In the genomic region with DNA sequence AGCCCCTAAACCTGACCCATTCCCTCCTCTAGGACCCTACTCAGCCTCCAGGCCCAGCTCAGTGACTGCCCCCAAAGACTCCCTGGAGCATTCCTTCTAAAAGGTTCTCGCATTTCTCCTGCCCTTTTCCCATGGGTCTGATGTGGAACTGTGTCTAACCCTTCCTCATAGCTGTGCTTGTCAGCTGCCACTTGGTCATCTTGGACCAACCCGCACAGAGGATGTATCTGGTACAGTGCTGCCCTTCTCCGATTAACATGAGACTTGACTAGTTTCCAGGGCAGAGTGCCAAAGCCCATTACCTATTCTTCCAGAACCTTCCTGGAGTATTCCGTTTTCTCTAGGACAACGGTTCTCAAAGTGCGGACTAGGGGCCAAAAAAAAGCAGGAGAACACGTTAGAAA, we compare ENCODE assay signal across 8 cellular contexts. TPM values are rescaled to one million over a fixed set of nuclear protein-coding genes. Genes with fewer than 3 reads are reported as not detected.
DNase-seq lines count a peak whose midpoint lies in the region; ATAC-seq and TF ChIP-seq lines count a peak whose summit lies in the region.

No MANE protein-coding gene starts in this region.

- H3K9me3 ChIP-seq in BLaER1 (peaks cover 14% of the 10 kb centered on the region), adipocyte (ENCODE audit: control insufficient read depth, low read length) (no peaks in the 10 kb centered on the region), iPS-18a (ENCODE audit: control insufficient read depth, low read depth, low read length) (no peaks in the 10 kb centered on the region), spleen (peaks cover 0 to 7% (median 0%) of the 10 kb centered on the region in 8 donors)

- peak overlapping the region; percentile 88 for H3K4me2 ChIP-seq in BLaER1

- H3K27me3 ChIP-seq in BLaER1: no peaks in the 10 kb centered on the region
- H3K27me3 ChIP-seq in adipocyte (replicated peaks; ENCODE audit: control insufficient read depth, insufficient read depth, low read length): no peaks in the 10 kb centered on the region
- no peaks in the 10 kb centered on the region for H3K27me3 ChIP-seq in iPS-18a (ENCODE audit: control insufficient read depth, insufficient read depth, low read length)
- no peaks in the 10 kb centered on the region for H3K27me3 ChIP-seq in spleen (replicated peaks in 1 of 7)

- H4K20me1 ChIP-seq in BLaER1: no peaks in the 10 kb centered on the region

- peak overlapping the region; percentile 88 for H3K4me3 ChIP-seq in BLaER1
- H3K4me3 ChIP-seq in adipocyte (ENCODE audit: low read length): peak overlapping the region; percentile 86
- H3K4me3 ChIP-seq in iPS-18a (ENCODE audit: low read length): peak overlapping the region; percentile 87
- peak overlapping the region; percentile 52 to 87 (median 74) for H3K4me3 ChIP-seq in spleen

- ATAC-seq in HG02885 (IDR thresholded peaks at IDR 0.05; ENCODE audit: poor library complexity, unreplicated experiment) (peak; percentile 8), GM18517 (IDR thresholded peaks at IDR 0.05; ENCODE audit: unreplicated experiment) (no peak), HG03521 (IDR thresholded peaks at IDR 0.05; ENCODE audit: unreplicated experiment) (no peak)

- 0 out of 2 replicates have a peak, but pooled peaks cover 4% of the 10 kb centered on the region for H3K36me3 ChIP-seq in BLaER1
- no peaks in the 10 kb centered on the region for H3K36me3 ChIP-seq in adipocyte (ENCODE audit: control insufficient read depth, insufficient read depth, low read length, severe bottlenecking)
- H3K36me3 ChIP-seq in iPS-18a (ENCODE audit: control insufficient read depth, low read depth, low read length): no peaks in the 10 kb centered on the region
- no peaks in the 10 kb centered on the region for H3K36me3 ChIP-seq in spleen

- H3K9ac ChIP-seq in BLaER1 (peak overlapping the region; percentile 93), adipocyte (ENCODE audit: low read length) (peak overlapping the region; percentile 97), iPS-18a (ENCODE audit: low read length) (peak overlapping the region; percentile 67)

- no peak for DNase-seq in adipocyte (ENCODE audit: low read depth)
- DNase-seq in spleen: no peak
- DNase-seq in germinal center (ENCODE audit: low spot score): no peak

- intact Hi-C loops in spleen (cut with DNase I; ENCODE audit: low total_unique reads): loop anchor here (10.0 kb wide), 1 partner anchor 277 kb away; no protein-coding TSS in a partner anchor

- H3K4me1 ChIP-seq in BLaER1 (peaks cover 21% of the 10 kb centered on the region), adipocyte (ENCODE audit: control insufficient read depth, insufficient read depth, low read length) (peaks cover 23% of the 10 kb centered on the region), iPS-18a (ENCODE audit: control insufficient read depth, low read depth, low read length) (peaks cover 22% of the 10 kb centered on the region), spleen (peaks cover 3 to 49% (median 33%) of the 10 kb centered on the region in 6 donors)

- TF ChIP-seq POLR2A in spleen (IDR thresholded peaks at IDR 0.05): no peak

- no peak for TF ChIP-seq CTCF in spleen (IDR thresholded peaks at IDR 0.05 in 8 of 11, conservative IDR thresholded peaks at IDR 0.05 in 3 of 11)

- H3K27ac ChIP-seq in BLaER1: peak overlapping the region; percentile 91
- peak overlapping the region; percentile 64 for H3K27ac ChIP-seq in iPS-18a (ENCODE audit: low read length)
- peak overlapping the region; percentile 84 to 99 (median 96) for H3K27ac ChIP-seq in spleen

- 56 to 82% (median 72%) methylated on average over 7 of the region's 7 CpGs for WGBS in spleen, 5 donors

RNA-seq across cellular contexts. Expression of a gene that starts 0.5 kb away (rescaled TPM):
- total RNA-seq in spleen: 10 to 100 TPM; 24.8 to 36.2 (median 27.8) TPM
- 10 to 100 TPM; 45.5 to 53.0 (median 48.4) TPM for polyA plus RNA-seq in spleen

RNA-seq across cellular contexts. Expression of a gene that starts 50.7 kb away (rescaled TPM):
- total RNA-seq in spleen: 10 to 100 TPM; 15.8 to 27.7 (median 22.1) TPM
- polyA plus RNA-seq in spleen: 1 to 10 TPM; 2.4 to 4.0 (median 3.5) TPM
